ENCODE assay signal across 2 cellular contexts in the genomic region with DNA sequence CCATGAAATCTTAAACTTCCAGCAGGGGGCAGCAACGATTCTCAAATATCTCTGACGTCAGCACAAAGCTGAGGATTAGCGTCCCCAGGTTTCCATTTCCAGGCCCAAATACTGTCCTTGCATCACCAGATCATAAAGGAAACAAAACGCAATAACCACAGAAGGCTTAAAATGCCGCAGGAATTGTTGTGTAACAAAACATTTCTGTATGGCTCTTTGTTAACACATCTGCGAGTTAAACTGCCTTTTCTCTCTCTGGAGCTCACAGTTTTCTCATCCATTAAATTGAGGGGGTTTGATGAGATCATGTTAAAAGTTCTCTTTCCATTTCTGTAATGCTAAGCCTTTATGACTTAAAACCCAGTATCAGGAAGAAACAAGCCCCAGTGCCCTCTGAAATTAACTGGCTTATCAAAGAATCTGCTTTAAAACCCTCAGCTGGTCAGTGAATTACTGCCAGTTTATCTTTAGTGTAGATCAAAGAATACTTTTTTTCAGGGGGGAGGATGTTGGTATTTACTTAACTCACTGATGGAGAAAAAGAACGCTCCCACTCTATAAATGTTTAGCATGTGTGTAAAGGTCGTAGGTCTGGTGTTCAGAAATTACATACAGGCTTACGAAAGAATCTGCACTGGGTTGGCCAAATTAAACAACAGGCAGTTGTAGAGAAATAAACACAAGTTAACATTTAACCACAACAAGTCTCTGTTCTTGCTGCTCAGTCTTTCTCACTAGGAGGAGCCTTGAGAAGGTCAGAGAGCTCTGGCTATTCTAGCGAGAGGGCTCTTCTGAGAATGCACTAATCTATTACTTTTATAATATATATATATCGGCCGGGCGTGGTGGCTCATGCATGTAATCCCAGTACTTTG.
TF ChIP-seq lines count a peak whose summit lies in the region.

No MANE protein-coding gene starts in this region.

TF ChIP-seq in HEK293, 187 proteins besides CTCF, POLR2A, EP300 and RAD21 (continues in another document):
- TF ChIP-seq PRDM1 (tag by site-specific recombination; IDR thresholded peaks at IDR 0.05) = 0 out of 2 replicates have a peak, but pooled peaks have one; percentile 44
- TF ChIP-seq HOXA7 (CRISPR knock-in tag; IDR thresholded peaks at IDR 0.05; ENCODE audit: borderline replicate concordance) = no peak
- TF ChIP-seq, protein P1, sequence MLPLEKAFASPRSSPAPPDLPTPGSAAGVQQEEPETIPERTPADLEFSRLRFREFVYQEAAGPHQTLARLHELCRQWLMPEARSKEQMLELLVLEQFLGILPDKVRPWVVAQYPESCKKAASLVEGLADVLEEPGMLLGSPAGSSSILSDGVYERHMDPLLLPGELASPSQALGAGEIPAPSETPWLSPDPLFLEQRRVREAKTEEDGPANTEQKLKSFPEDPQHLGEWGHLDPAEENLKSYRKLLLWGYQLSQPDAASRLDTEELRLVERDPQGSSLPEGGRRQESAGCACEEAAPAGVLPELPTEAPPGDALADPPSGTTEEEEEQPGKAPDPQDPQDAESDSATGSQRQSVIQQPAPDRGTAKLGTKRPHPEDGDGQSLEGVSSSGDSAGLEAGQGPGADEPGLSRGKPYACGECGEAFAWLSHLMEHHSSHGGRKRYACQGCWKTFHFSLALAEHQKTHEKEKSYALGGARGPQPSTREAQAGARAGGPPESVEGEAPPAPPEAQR (tag by site-specific recombination; IDR thresholded peaks at IDR 0.05) = 0 out of 2 replicates have a peak, but pooled peaks have one; percentile 31
- peak; percentile 50; the same call in 1 of the 2 replicates for TF ChIP-seq ZNF2 (tag by site-specific recombination; IDR thresholded peaks at IDR 0.05)
- TF ChIP-seq ZNF830 (tag by site-specific recombination; IDR thresholded peaks at IDR 0.05; ENCODE audit: low read depth) = no peak
- TF ChIP-seq ZBTB21 (tag by site-specific recombination; IDR thresholded peaks at IDR 0.05) = peak; percentile 96
- TF ChIP-seq ZNF843 (tag by site-specific recombination; IDR thresholded peaks at IDR 0.05) = 0 out of 2 replicates have a peak, but pooled peaks have one; percentile 21
- TF ChIP-seq ZNF76 (tag by site-specific recombination; IDR thresholded peaks at IDR 0.05; ENCODE audit: borderline replicate concordance, low read depth) = 0 out of 2 replicates have a peak, but pooled peaks have one; percentile 9
- TF ChIP-seq ZBTB20 (tag by site-specific recombination; IDR thresholded peaks at IDR 0.05) = peak; percentile 53
- TF ChIP-seq ZNF335 (tag by site-specific recombination; conservative IDR thresholded peaks at IDR 0.05) = peak; percentile 72
- TF ChIP-seq SCRT2 (tag by site-specific recombination; IDR thresholded peaks at IDR 0.05) = peak; percentile 59; the same call in 1 of the 2 replicates
- TF ChIP-seq FEZF1 (tag by site-specific recombination; IDR thresholded peaks at IDR 0.05) = peak; percentile 91
- TF ChIP-seq IKZF3 (tag by site-specific recombination; IDR thresholded peaks at IDR 0.05) = peak; percentile 92
- TF ChIP-seq ZEB2 (tag by site-specific recombination; IDR thresholded peaks at IDR 0.05) = peak; percentile 93
- peak; percentile 79 for TF ChIP-seq SP7 (tag by site-specific recombination; IDR thresholded peaks at IDR 0.05)
- 0 out of 2 replicates have a peak, but pooled peaks have one; percentile 33 for TF ChIP-seq BCL6B (tag by site-specific recombination; IDR thresholded peaks at IDR 0.05)
- no peak for TF ChIP-seq ZNF560 (tag by site-specific recombination; IDR thresholded peaks at IDR 0.05; ENCODE audit: borderline replicate concordance)
- TF ChIP-seq, protein P2, sequence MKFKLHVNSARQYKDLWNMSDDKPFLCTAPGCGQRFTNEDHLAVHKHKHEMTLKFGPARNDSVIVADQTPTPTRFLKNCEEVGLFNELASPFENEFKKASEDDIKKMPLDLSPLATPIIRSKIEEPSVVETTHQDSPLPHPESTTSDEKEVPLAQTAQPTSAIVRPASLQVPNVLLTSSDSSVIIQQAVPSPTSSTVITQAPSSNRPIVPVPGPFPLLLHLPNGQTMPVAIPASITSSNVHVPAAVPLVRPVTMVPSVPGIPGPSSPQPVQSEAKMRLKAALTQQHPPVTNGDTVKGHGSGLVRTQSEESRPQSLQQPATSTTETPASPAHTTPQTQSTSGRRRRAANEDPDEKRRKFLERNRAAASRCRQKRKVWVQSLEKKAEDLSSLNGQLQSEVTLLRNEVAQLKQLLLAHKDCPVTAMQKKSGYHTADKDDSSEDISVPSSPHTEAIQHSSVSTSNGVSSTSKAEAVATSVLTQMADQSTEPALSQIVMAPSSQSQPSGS (tag by site-specific recombination; IDR thresholded peaks at IDR 0.05; ENCODE audit: low read depth) = peak; percentile 97
- peak; percentile 30 for TF ChIP-seq ZNF561 (tag by site-specific recombination; IDR thresholded peaks at IDR 0.05; ENCODE audit: borderline replicate concordance)
- TF ChIP-seq OSR2 (tag by site-specific recombination; IDR thresholded peaks at IDR 0.05) = peak; percentile 21; the same call in 1 of the 2 replicates
- TF ChIP-seq ZNF366 (tag by site-specific recombination; conservative IDR thresholded peaks at IDR 0.05) = peak; percentile 55
- no peak for TF ChIP-seq ZNF18 (tag by site-specific recombination; IDR thresholded peaks at IDR 0.05)
- no peak for TF ChIP-seq ZNF146 (tag by site-specific recombination; IDR thresholded peaks at IDR 0.05)

TF ChIP-seq in liver, 16 proteins besides CTCF, POLR2A, EP300 and RAD21:
- TF ChIP-seq RXRA (IDR thresholded peaks at IDR 0.05) (peak; percentile 73 to 85), FOXA1 (IDR thresholded peaks at IDR 0.05) (peak; percentile 93), GABPA (IDR thresholded peaks at IDR 0.05 in 1 of 2, conservative IDR thresholded peaks at IDR 0.05 in 1 of 2) (peak in 1 of 2 donors; percentile 59), TAF1 (conservative IDR thresholded peaks at IDR 0.05) (peak; percentile 75), EGR1 (IDR thresholded peaks at IDR 0.05; ENCODE audit: low read depth in 2 of 2) (peak; percentile 13 to 61), SP1 (IDR thresholded peaks at IDR 0.05) (peak; percentile 94), HNF4A (conservative IDR thresholded peaks at IDR 0.05) (peak; percentile 82 to 87), JUND (IDR thresholded peaks at IDR 0.05) (peak; percentile 28 to 74), NR2F2 (IDR thresholded peaks at IDR 0.05) (peak; percentile 45), HNF4G (IDR thresholded peaks at IDR 0.05) (peak; percentile 49), FOXA2 (IDR thresholded peaks at IDR 0.05) (peak; percentile 98), ATF3 (IDR thresholded peaks at IDR 0.05) (peak; percentile 95), REST (IDR thresholded peaks at IDR 0.05) (peak; percentile 82), YY1 (IDR thresholded peaks at IDR 0.05) (peak; percentile 75)
- TF ChIP-seq, protein P3, sequence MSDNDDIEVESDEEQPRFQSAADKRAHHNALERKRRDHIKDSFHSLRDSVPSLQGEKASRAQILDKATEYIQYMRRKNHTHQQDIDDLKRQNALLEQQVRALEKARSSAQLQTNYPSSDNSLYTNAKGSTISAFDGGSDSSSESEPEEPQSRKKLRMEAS (IDR thresholded peaks at IDR 0.05) = peak; percentile 65
- TF ChIP-seq, protein P4, sequence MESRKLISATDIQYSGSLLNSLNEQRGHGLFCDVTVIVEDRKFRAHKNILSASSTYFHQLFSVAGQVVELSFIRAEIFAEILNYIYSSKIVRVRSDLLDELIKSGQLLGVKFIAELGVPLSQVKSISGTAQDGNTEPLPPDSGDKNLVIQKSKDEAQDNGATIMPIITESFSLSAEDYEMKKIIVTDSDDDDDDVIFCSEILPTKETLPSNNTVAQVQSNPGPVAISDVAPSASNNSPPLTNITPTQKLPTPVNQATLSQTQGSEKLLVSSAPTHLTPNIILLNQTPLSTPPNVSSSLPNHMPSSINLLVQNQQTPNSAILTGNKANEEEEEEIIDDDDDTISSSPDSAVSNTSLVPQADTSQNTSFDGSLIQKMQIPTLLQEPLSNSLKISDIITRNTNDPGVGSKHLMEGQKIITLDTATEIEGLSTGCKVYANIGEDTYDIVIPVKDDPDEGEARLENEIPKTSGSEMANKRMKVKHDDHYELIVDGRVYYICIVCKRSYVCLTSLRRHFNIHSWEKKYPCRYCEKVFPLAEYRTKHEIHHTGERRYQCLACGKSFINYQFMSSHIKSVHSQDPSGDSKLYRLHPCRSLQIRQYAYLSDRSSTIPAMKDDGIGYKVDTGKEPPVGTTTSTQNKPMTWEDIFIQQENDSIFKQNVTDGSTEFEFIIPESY (IDR thresholded peaks at IDR 0.05) = peak; percentile 92
